Comparison of ENCODE assay signal across 24 cellular contexts in genomic region chr6:7841781-7842468, GRCh38.
DNase-seq lines count a peak whose midpoint lies in the region; ATAC-seq, FAIRE-seq and TF ChIP-seq lines count a peak whose summit lies in the region.
"Had no signal": no experiment of that assay in that cellular context is flagged by ENCODE, and none has a peak within 500 bp of the region (broad histone marks: within the 10 kb centered on the region; RNA-seq: fewer than 3 reads in every experiment).

No MANE protein-coding gene starts in this region.

- no peaks in the 10 kb centered on the region for H3K79me2 ChIP-seq in GM23338 (replicated peaks; ENCODE audit: insufficient read depth)

- H3K4me3 ChIP-seq in AG10803 (ENCODE audit: low read length) (no peak overlapping the region), GM23338 (no peak overlapping the region), fibroblast of the aortic adventitia (ENCODE audit: low read depth, low read length) (no peak overlapping the region), WERI-Rb-1 (ENCODE audit: low read depth, low read length) (no peak overlapping the region)
- H3K4me3 ChIP-seq: A549, BLaER1, MG63, SK-N-MC had no signal

- H3K4me3 Mint-ChIP-seq in GM23338: no peak overlapping the region
- H3K4me3 Mint-ChIP-seq: CD4-positive, alpha-beta memory T cell; H9; IgD-negative memory B cell had no signal

- DNase-seq in AG10803 (ENCODE audit: low read depth): peak; percentile 70
- DNase-seq in GM23338 (ENCODE audit: low spot score): no peak
- DNase-seq in amniotic epithelial cell (ENCODE audit: low read depth): peak; percentile 24
- DNase-seq in fibroblast of the aortic adventitia (ENCODE audit: low read depth): peak; percentile 76
- DNase-seq in WERI-Rb-1: no peak
- no peak for DNase-seq in kidney tubule cell (ENCODE audit: low spot score)
- no peak for DNase-seq in RCC 7860 (ENCODE audit: low spot score)
- DNase-seq: CD4-positive, alpha-beta memory T cell; DMS153; H9; Kasumi-1; MG63; NCI-H1048; NCI-H2081; NCI-H2171 treated with DMSO at 0.1 percent for 48 hours; NCI-H446; NCI-H69; SHP77 had no signal

- H3K27ac ChIP-seq in GM23338 (ENCODE audit: low read depth) (no peak overlapping the region), WERI-Rb-1 (no peak overlapping the region)
- H3K27ac ChIP-seq: A549, BLaER1, HL-60, SK-N-MC had no signal

- 0 out of 2 replicates have a peak overlapping the region, but pooled peaks have one; percentile 14 for H3K27ac Mint-ChIP-seq in GM23338
- H3K27ac Mint-ChIP-seq: CD4-positive, alpha-beta memory T cell had no signal

- H3K9me2 ChIP-seq in GM23338 (ENCODE audit: insufficient read depth): 0 out of 2 replicates have a peak, but pooled peaks cover 7% of the 10 kb centered on the region

- H3K27me3 ChIP-seq in GM23338 (ENCODE audit: insufficient read depth) (no peaks in the 10 kb centered on the region), WERI-Rb-1 (ENCODE audit: insufficient read depth, low read depth, severe bottlenecking) (peaks cover 9% of the 10 kb centered on the region)
- H3K27me3 ChIP-seq: BLaER1, MG63 had no signal

- H3K36me3 Mint-ChIP-seq in GM23338 (ENCODE audit: low read depth): no peaks in the 10 kb centered on the region
- H3K36me3 Mint-ChIP-seq: CD4-positive, alpha-beta memory T cell; IgD-negative memory B cell had no signal

- TF ChIP-seq CTCF in AG10803 (conservative IDR thresholded peaks at IDR 0.05; ENCODE audit: low read length): no peak
- no peak for TF ChIP-seq CTCF in GM23338 (conservative IDR thresholded peaks at IDR 0.05; ENCODE audit: low read depth in 2 of 2)
- TF ChIP-seq CTCF in fibroblast of the aortic adventitia (IDR thresholded peaks at IDR 0.05; ENCODE audit: insufficient read depth, low read length): no peak
- TF ChIP-seq CTCF in WERI-Rb-1 (IDR thresholded peaks at IDR 0.05; ENCODE audit: low read depth, low read length): no peak

- H3K4me1 Mint-ChIP-seq in GM23338: peaks cover 20% of the 10 kb centered on the region
- H3K4me1 Mint-ChIP-seq: CD4-positive, alpha-beta memory T cell; IgD-negative memory B cell had no signal

- H3K9me3 Mint-ChIP-seq in GM23338: no peaks in the 10 kb centered on the region
- H3K9me3 Mint-ChIP-seq: H9 had no signal

- no peak for FAIRE-seq in RCC 7860 (lab: Jason Lieb, UNC)
- FAIRE-seq: A549 had no signal

- H3K27me3 Mint-ChIP-seq in GM23338 (ENCODE audit: insufficient read depth, low read depth, poor library complexity): peaks cover 3% of the 10 kb centered on the region

- H3F3A ChIP-seq in GM23338 (replicated peaks; ENCODE audit: low read depth): no peaks in the 10 kb centered on the region

- H3K36me3 ChIP-seq in GM23338 (ENCODE audit: insufficient read depth) (no peaks in the 10 kb centered on the region), WERI-Rb-1 (no peaks in the 10 kb centered on the region)
- H3K36me3 ChIP-seq: BLaER1, MG63 had no signal

- no peaks in the 10 kb centered on the region for H4K20me1 ChIP-seq in GM23338 (replicated peaks; ENCODE audit: insufficient read depth)
- H4K20me1 ChIP-seq: BLaER1 had no signal

- H3K9me3 ChIP-seq in WERI-Rb-1 (ENCODE audit: severe bottlenecking): no peaks in the 10 kb centered on the region
- H3K9me3 ChIP-seq: A549, BLaER1 had no signal

- ATAC-seq in GM23338: no peak
- no peak for ATAC-seq in HG02840 (IDR thresholded peaks at IDR 0.05; ENCODE audit: low FRiP score, unreplicated experiment)
- ATAC-seq: A549 had no signal

- H2AFZ ChIP-seq in GM23338: no peak overlapping the region

- peaks cover 15% of the 10 kb centered on the region for H3K4me1 ChIP-seq in GM23338 (ENCODE audit: insufficient read depth)
- H3K4me1 ChIP-seq: A549, BLaER1 had no signal

- no peak overlapping the region for H3K4me2 ChIP-seq in GM23338
- H3K4me2 ChIP-seq: A549, BLaER1 had no signal

TF ChIP-seq in GM23338, 12 proteins besides CTCF, POLR2A, EP300 and RAD21:
- TF ChIP-seq EZH2phosphoT487 (IDR thresholded peaks at IDR 0.05; ENCODE audit: unreplicated experiment) (no peak), EZH2 (IDR thresholded peaks at IDR 0.05; ENCODE audit: low read depth, unreplicated experiment) (no peak), ZNF114 (CRISPR knock-in tag; IDR thresholded peaks at IDR 0.05) (no peak), CREB1 (CRISPR knock-in tag; IDR thresholded peaks at IDR 0.05; ENCODE audit: low read depth) (no peak), NANOG (IDR thresholded peaks at IDR 0.05; ENCODE audit: borderline replicate concordance) (no peak), JUNB (IDR thresholded peaks at IDR 0.05; ENCODE audit: unreplicated experiment) (no peak)

Comparison
In these comparisons a context has a peak if more than half of its experiments do, and no peak if none do; other contexts are left out.
1. DNase-seq: peak in AG10803 (single experiment), amniotic epithelial cell (single experiment) and fibroblast of the aortic adventitia (single experiment); none in GM23338 (single experiment), WERI-Rb-1 (single experiment), kidney tubule cell (single experiment) and RCC 7860 (single experiment).